Comparison of ENCODE assay signal across 8 cellular contexts in genomic region chr3:123201223-123201556, GRCh38. TPM values are rescaled to one million over a fixed set of nuclear protein-coding genes. Genes with fewer than 3 reads are reported as not detected.
DNase-seq lines count a peak whose midpoint lies in the region; ATAC-seq and TF ChIP-seq lines count a peak whose summit lies in the region.

No MANE protein-coding gene starts in this region.

- H3K27ac ChIP-seq in VCaP: peak overlapping the region; percentile 85
- peak overlapping the region; percentile 16 for H3K27ac ChIP-seq in foreskin keratinocyte

- H3K27me3 ChIP-seq in H7 (ENCODE audit: control insufficient read depth, insufficient read depth, low read length): no peaks in the 10 kb centered on the region
- H3K27me3 ChIP-seq in foreskin keratinocyte: no peaks in the 10 kb centered on the region

- TF ChIP-seq CTCF in VCaP (conservative IDR thresholded peaks at IDR 0.05) (no peak), foreskin keratinocyte (conservative IDR thresholded peaks at IDR 0.05) (no peak)

- no peaks in the 10 kb centered on the region for H3K4me1 ChIP-seq in foreskin keratinocyte

- H3K4me3 ChIP-seq in H7 (ENCODE audit: insufficient read depth, low read depth, low read length) (peak overlapping the region; percentile 85), skeletal muscle cell (ENCODE audit: low read depth, low read length) (peak overlapping the region; percentile 95)

- no peaks in the 10 kb centered on the region for H3K36me3 ChIP-seq in H7 (replicated peaks; ENCODE audit: control insufficient read depth, insufficient read depth, low read length)

- no peak for ATAC-seq in foreskin keratinocyte
- ATAC-seq in GM21515 (IDR thresholded peaks at IDR 0.05; ENCODE audit: unreplicated experiment): no peak
- ATAC-seq in HG02840 (IDR thresholded peaks at IDR 0.05; ENCODE audit: low FRiP score, unreplicated experiment): no peak
- ATAC-seq in HG02885 (IDR thresholded peaks at IDR 0.05; ENCODE audit: poor library complexity, unreplicated experiment): no peak

- DNase-seq in H7 (no peak), foreskin keratinocyte (no peak), skeletal muscle cell (ENCODE audit: low read depth) (no peak), retina (no peak)

RNA-seq across cellular contexts. Expression of gene SEC22A, which starts 0.6 kb away (rescaled TPM):
- total RNA-seq in H7 (2014; rRNA removed; shearing (Covaris generic)): 21.5 and 23.5 TPM in 2 replicates
- total RNA-seq in foreskin keratinocyte: 19.1 and 22.1 TPM in 2 replicates
- polyA plus RNA-seq in foreskin keratinocyte: 16.8 and 17.2 TPM in 2 replicates
